10 cellular contexts compared by ENCODE assay signal in genomic region chr2:101272045-101272784, GRCh38. TPM values are rescaled to one million over a fixed set of nuclear protein-coding genes. Genes with fewer than 3 reads are reported as not detected.
DNase-seq lines count a peak whose midpoint lies in the region; ATAC-seq and TF ChIP-seq lines count a peak whose summit lies in the region.
"Had no signal": no experiment of that assay in that cellular context is flagged by ENCODE, and none has a peak within 500 bp of the region (broad histone marks: within the 10 kb centered on the region; RNA-seq: fewer than 3 reads in every experiment).

No MANE protein-coding gene starts in this region.

- peak; percentile 74 for ATAC-seq in HG02678 (IDR thresholded peaks at IDR 0.05; ENCODE audit: unreplicated experiment)

- H4K20me1 ChIP-seq in PC-9 (ENCODE audit: insufficient read depth) (peaks cover 21% of the 10 kb centered on the region; the same call in 1 of the 2 replicates), SK-N-SH (ENCODE audit: insufficient read depth) (no peaks in the 10 kb centered on the region)

- no peak for TF ChIP-seq RAD21 in SK-N-SH (IDR thresholded peaks at IDR 0.05; ENCODE audit: low read length)

- H3K9ac ChIP-seq in SK-N-SH = no peak overlapping the region

- H3K4me1 ChIP-seq in PC-9 (replicated peaks; ENCODE audit: insufficient read depth) (no peaks in the 10 kb centered on the region), SK-N-SH (ENCODE audit: control insufficient read depth in 1 of 2, insufficient read depth in 2 of 2, low read depth in 1 of 2, low read length in 1 of 2) (no peaks in the 10 kb centered on the region)

- CTCF ChIA-PET in activated naive CD4-positive, alpha-beta T cell treated with anti-CD3 and anti-CD28 coated beads, Interleukin-2, amount 10 ng/mL, durations not matched to agents 7 days and 5 days (lab: Charles Lee) = interaction anchor here (0.6 to 1.5 kb wide), 4 partner anchors 37 to 116 kb away, joined by 3 read pairs; partner anchors contain the start of gene RNF149
- CTCF ChIA-PET in PC-9 (lab: Charles Lee) (no interaction called here), SK-N-SH (lab: Yijun Ruan, JAX) (interaction anchor here (0.8 to 1.5 kb wide), 2 partner anchors 18 to 69 kb away, joined by 3 to 6 read pairs; no protein-coding TSS in a partner anchor)

- POLR2A ChIA-PET in PC-9 (lab: Charles Lee; ENCODE audit: unreplicated experiment) (no interaction called here), SK-N-SH (lab: Yijun Ruan, JAX) (no interaction called here)

- no peaks in the 10 kb centered on the region for H3K9me3 ChIP-seq in PC-9 (ENCODE audit: insufficient read depth, low read depth)
- H3K9me3 ChIP-seq in SK-N-SH = no peaks in the 10 kb centered on the region

- intact Hi-C loops in PC-9 (cut with micrococcal nuclease; ENCODE audit: unreplicated experiment) = no loop called here

- TF ChIP-seq CTCF in PC-9 (conservative IDR thresholded peaks at IDR 0.05) (no peak), SK-N-SH (IDR thresholded peaks at IDR 0.05) (no peak)

- no peaks in the 10 kb centered on the region for H3K27me3 ChIP-seq in PC-9 (ENCODE audit: insufficient read depth, low read depth)
- no peaks in the 10 kb centered on the region for H3K27me3 ChIP-seq in SK-N-SH (ENCODE audit: insufficient read depth)

- no TSS peak for BruUV-seq in PC-9 (replicated peaks; lab: Mats Ljungman, UMichigan)

- H3K27ac ChIP-seq in PC-9 (peak overlapping the region; percentile 20; the same call in 1 of the 2 replicates), SK-N-SH (ENCODE audit: low read depth in 2 of 2, low read length in 1 of 2) (no peak overlapping the region)

- no peak overlapping the region for H3K4me3 Mint-ChIP-seq in activated naive CD4-positive, alpha-beta T cell treated with anti-CD3 and anti-CD28 coated beads, Interleukin-2, amount 10 ng/mL, durations not matched to agents 7 days and 5 days
- H3K4me3 Mint-ChIP-seq in stimulated activated naive CD8-positive, alpha-beta T cell treated with anti-CD3 and anti-CD28 coated beads, Interleukin-15, Interleukin-2, amounts not matched to agents 100 ng/mL and 50 ng/mL, for 24 hours = no peak overlapping the region
- H3K4me3 Mint-ChIP-seq: mesothelial cell of epicardium had no signal

- H3K4me1 Mint-ChIP-seq in activated naive CD4-positive, alpha-beta T cell treated with anti-CD3 and anti-CD28 coated beads, Interleukin-2, amount 10 ng/mL, durations not matched to agents 7 days and 5 days = peaks cover 55% of the 10 kb centered on the region
- peaks cover 52% of the 10 kb centered on the region for H3K4me1 Mint-ChIP-seq in stimulated activated naive CD8-positive, alpha-beta T cell treated with anti-CD3 and anti-CD28 coated beads, Interleukin-15, Interleukin-2, amounts not matched to agents 100 ng/mL and 50 ng/mL, for 24 hours (ENCODE audit: low read depth)
- H3K4me1 Mint-ChIP-seq: mesothelial cell of epicardium had no signal

- TF ChIP-seq EP300 in SK-N-SH (IDR thresholded peaks at IDR 0.05; ENCODE audit: borderline replicate concordance in 1 of 2, low read depth in 1 of 2, low read length in 1 of 2) = no peak

- peak overlapping the region; percentile 82 for H3K27ac Mint-ChIP-seq in activated naive CD4-positive, alpha-beta T cell treated with anti-CD3 and anti-CD28 coated beads, Interleukin-2, amount 10 ng/mL, durations not matched to agents 7 days and 5 days
- peak overlapping the region; percentile 79 for H3K27ac Mint-ChIP-seq in stimulated activated naive CD8-positive, alpha-beta T cell treated with anti-CD3 and anti-CD28 coated beads, Interleukin-15, Interleukin-2, amounts not matched to agents 100 ng/mL and 50 ng/mL, for 24 hours
- H3K27ac Mint-ChIP-seq: mesothelial cell of epicardium had no signal

- H3K4me3 ChIP-seq in PC-9 (no peak overlapping the region), SK-N-SH (ENCODE audit: low read depth in 2 of 2, low read length in 1 of 2) (no peak overlapping the region)

- H2AFZ ChIP-seq in PC-9 (no peak overlapping the region), SK-N-SH (ENCODE audit: low read depth) (no peak overlapping the region)

- WGBS in SK-N-SH (ENCODE audit: low lambda C conversion rate) = 71% methylated on average over 3 of the region's 3 CpGs

- peaks cover 5% of the 10 kb centered on the region for H3K79me2 ChIP-seq in PC-9 (ENCODE audit: low read depth)
- H3K79me2 ChIP-seq in SK-N-SH (ENCODE audit: insufficient read depth) = 0 out of 2 replicates have a peak, but pooled peaks cover 3% of the 10 kb centered on the region

- H3K36me3 Mint-ChIP-seq in activated naive CD4-positive, alpha-beta T cell treated with anti-CD3 and anti-CD28 coated beads, Interleukin-2, amount 10 ng/mL, durations not matched to agents 7 days and 5 days = peaks cover 69% of the 10 kb centered on the region
- peaks cover 74% of the 10 kb centered on the region for H3K36me3 Mint-ChIP-seq in stimulated activated naive CD8-positive, alpha-beta T cell treated with anti-CD3 and anti-CD28 coated beads, Interleukin-15, Interleukin-2, amounts not matched to agents 100 ng/mL and 50 ng/mL, for 24 hours (ENCODE audit: low read depth)

- H3K36me3 ChIP-seq in PC-9 (ENCODE audit: low read depth) (peaks cover 42% of the 10 kb centered on the region), SK-N-SH (replicated peaks in 1 of 2; ENCODE audit: control insufficient read depth in 1 of 2, insufficient read depth in 2 of 2, low read length in 1 of 2) (peaks cover 65 to 76% of the 10 kb centered on the region in 2 experiments)

- DNase-seq in activated naive CD4-positive, alpha-beta T cell treated with anti-CD3 and anti-CD28 coated beads, Interleukin-2, amount 10 ng/mL, durations not matched to agents 7 days and 5 days = no peak
- DNase-seq in activated naive CD4-positive, alpha-beta T cell (lab: John Stamatoyannopoulos, UW) = no peak
- no peak for DNase-seq in PC-9
- no peak for DNase-seq in AG08395 (ENCODE audit: low spot score)
- no peak for DNase-seq in SK-N-SH
- DNase-seq in globus pallidus (ENCODE audit: low spot score) = no peak
- DNase-seq: NCI-H526 had no signal

- no peak overlapping the region for H3K4me2 ChIP-seq in PC-9
- no peak overlapping the region for H3K4me2 ChIP-seq in SK-N-SH

- H3K9me3 Mint-ChIP-seq in activated naive CD4-positive, alpha-beta T cell treated with anti-CD3 and anti-CD28 coated beads, Interleukin-2, amount 10 ng/mL, durations not matched to agents 7 days and 5 days = no peaks in the 10 kb centered on the region
- H3K9me3 Mint-ChIP-seq in stimulated activated naive CD8-positive, alpha-beta T cell treated with anti-CD3 and anti-CD28 coated beads, Interleukin-15, Interleukin-2, amounts not matched to agents 100 ng/mL and 50 ng/mL, for 24 hours = no peaks in the 10 kb centered on the region
- H3K9me3 Mint-ChIP-seq: mesothelial cell of epicardium had no signal

- H3K9me2 ChIP-seq in PC-9 (ENCODE audit: insufficient read depth) (no peaks in the 10 kb centered on the region), SK-N-SH (no peaks in the 10 kb centered on the region)

- H3K27me3 Mint-ChIP-seq in activated naive CD4-positive, alpha-beta T cell treated with anti-CD3 and anti-CD28 coated beads, Interleukin-2, amount 10 ng/mL, durations not matched to agents 7 days and 5 days = no peaks in the 10 kb centered on the region
- H3K27me3 Mint-ChIP-seq in stimulated activated naive CD8-positive, alpha-beta T cell treated with anti-CD3 and anti-CD28 coated beads, Interleukin-15, Interleukin-2, amounts not matched to agents 100 ng/mL and 50 ng/mL, for 24 hours = no peaks in the 10 kb centered on the region

- H3F3A ChIP-seq in PC-9 (ENCODE audit: insufficient read depth, low read depth) (peaks cover 79% of the 10 kb centered on the region), SK-N-SH (replicated peaks; ENCODE audit: insufficient read depth) (peaks cover 19% of the 10 kb centered on the region)

TF ChIP-seq in SK-N-SH, 30 proteins besides CTCF, POLR2A, EP300 and RAD21:
- TF ChIP-seq TAF1 (IDR thresholded peaks at IDR 0.05; ENCODE audit: borderline replicate concordance, low read depth, low read length) (no peak), MAX (IDR thresholded peaks at IDR 0.05; ENCODE audit: low read depth) (no peak), GABPA (IDR thresholded peaks at IDR 0.05; ENCODE audit: low read depth) (no peak), ZBTB33 (IDR thresholded peaks at IDR 0.05; ENCODE audit: borderline replicate concordance, low read depth) (no peak)

RNA-seq across cellular contexts. Expression of gene CNOT11, which starts 19.5 kb away (rescaled TPM):
- 39.0 and 60.6 TPM in 2 replicates for total RNA-seq in PC-9 (2021)
- polyA plus RNA-seq in SK-N-SH (2012; rRNA removed) = 38.4 and 42.2 TPM in 2 replicates
- polyA plus RNA-seq in SK-N-SH (2012; cell fraction: cytosol; rRNA removed) = 32.3 and 33.0 TPM in 2 replicates
- polyA plus RNA-seq in SK-N-SH (2012; cell fraction: nucleus; rRNA removed) = 46.7 and 77.4 TPM in 2 replicates

RNA-seq across cellular contexts. Expression of gene RNF149, which starts 36.3 kb away (rescaled TPM):
- 58.6 and 71.6 TPM in 2 replicates for total RNA-seq in PC-9 (2021)
- 15.3 and 22.9 TPM in 2 replicates for polyA plus RNA-seq in SK-N-SH (2012; rRNA removed)
- polyA plus RNA-seq in SK-N-SH (2012; cell fraction: cytosol; rRNA removed) = 16.2 and 16.3 TPM in 2 replicates
- polyA plus RNA-seq in SK-N-SH (2012; cell fraction: nucleus; rRNA removed) = 21.2 and 33.8 TPM in 2 replicates
